Comparison of ENCODE assay signal across 7 cellular contexts in genomic region chr4:73653695-73654106, GRCh38. TPM values are rescaled to one million over a fixed set of nuclear protein-coding genes. Genes with fewer than 3 reads are reported as not detected.
DNase-seq lines count a peak whose midpoint lies in the region; ATAC-seq, FAIRE-seq and TF ChIP-seq lines count a peak whose summit lies in the region.

No MANE protein-coding gene starts in this region.

- no peak for TF ChIP-seq EP300 in tibial nerve (IDR thresholded peaks at IDR 0.05)

- H3K9ac ChIP-seq in keratinocyte (ENCODE audit: control insufficient read depth, extremely low read depth, insufficient read depth, low read length): no peak overlapping the region

- ATAC-seq in GM19395 (IDR thresholded peaks at IDR 0.05; ENCODE audit: unreplicated experiment) (peak; percentile 76), HG03442 (IDR thresholded peaks at IDR 0.05; ENCODE audit: unreplicated experiment) (peak; percentile 78)

- H3K4me1 ChIP-seq in keratinocyte (ENCODE audit: control insufficient read depth, extremely low read depth, insufficient read depth, low read length) (peaks cover 29% of the 10 kb centered on the region), tibial nerve (no peaks in the 10 kb centered on the region)

- dilution Hi-C loops in keratinocyte (cut with MboI; ENCODE audit: extremely low pct_ligation_motif_present, low sequenced_read_pairs): no loop called here

- DNase-seq in EH (ENCODE audit: low read depth) (peak; percentile 56), NCI-H510A (lab: John Stamatoyannopoulos, UW) (peak; percentile 74), astrocyte of the spinal cord (ENCODE audit: low read depth, low spot score) (peak; percentile 74), keratinocyte (ENCODE audit: low read depth, low spot score) (no peak), tibial nerve (ENCODE audit: low spot score in 2 of 2) (peak in 1 of 2 donors; percentile 11)

- peak; percentile 44 for FAIRE-seq in keratinocyte (lab: Jason Lieb, UNC)

- no peak overlapping the region for H3K4me2 ChIP-seq in keratinocyte (ENCODE audit: control insufficient read depth, extremely low read depth, insufficient read depth, low read depth, low read length)

- H3K27ac ChIP-seq in keratinocyte (ENCODE audit: control insufficient read depth, insufficient read depth, low read length): no peak overlapping the region
- no peak overlapping the region for H3K27ac ChIP-seq in tibial nerve

- in situ Hi-C loops in astrocyte of the spinal cord (cut with HindIII; ENCODE audit: low sequenced_read_pairs): loop anchor here (25.0 kb wide), 1 partner anchor 484 kb away; no protein-coding TSS in a partner anchor

- H3K9me1 ChIP-seq in keratinocyte (ENCODE audit: control insufficient read depth, extremely low read depth, insufficient read depth, low read length): no peaks in the 10 kb centered on the region

- 4 to 5% methylated on average over 7 of the region's 7 CpGs for WGBS in tibial nerve, 2 donors

- no peak for TF ChIP-seq POLR2A in tibial nerve (IDR thresholded peaks at IDR 0.05)

- no peaks in the 10 kb centered on the region for H4K20me1 ChIP-seq in keratinocyte (ENCODE audit: control insufficient read depth, extremely low read depth, insufficient read depth, low read length)

- no peaks in the 10 kb centered on the region for H3K27me3 ChIP-seq in keratinocyte (ENCODE audit: control insufficient read depth, extremely low read depth, insufficient read depth, low read length)
- H3K27me3 ChIP-seq in tibial nerve: no peaks in the 10 kb centered on the region

- TF ChIP-seq CTCF in astrocyte of the spinal cord (IDR thresholded peaks at IDR 0.05; ENCODE audit: low read depth, low read length) (peak; percentile 38), keratinocyte (optimal IDR thresholded peaks at IDR 0.05 in 1 of 3, IDR thresholded peaks at IDR 0.05 in 1 of 3, conservative IDR thresholded peaks at IDR 0.05 in 1 of 3; ENCODE audit: extremely low read depth in 1 of 3, insufficient read depth in 2 of 3, low read length in 3 of 3) (peak; percentile 49 to 75 (median 52)), tibial nerve (IDR thresholded peaks at IDR 0.05) (peak; percentile 25 to 62 (median 36))

- H3K4me3 ChIP-seq in astrocyte of the spinal cord (ENCODE audit: low read depth, low read length): no peak overlapping the region
- H3K4me3 ChIP-seq in keratinocyte (ENCODE audit: control insufficient read depth in 2 of 3, extremely low read depth in 1 of 3, insufficient read depth in 2 of 3, low read depth in 1 of 3, low read length in 3 of 3): no peak overlapping the region
- H3K4me3 ChIP-seq in tibial nerve: no peak overlapping the region

- H3K36me3 ChIP-seq in keratinocyte (ENCODE audit: control insufficient read depth in 2 of 2, extremely low read depth in 1 of 2, insufficient read depth in 2 of 2, low read length in 2 of 2) (no peaks in the 10 kb centered on the region), tibial nerve (no peaks in the 10 kb centered on the region)

- no peaks in the 10 kb centered on the region for H3K9me3 ChIP-seq in keratinocyte (ENCODE audit: control insufficient read depth, low read depth, low read length)
- H3K9me3 ChIP-seq in tibial nerve: no peaks in the 10 kb centered on the region

- H3K79me2 ChIP-seq in keratinocyte (ENCODE audit: control insufficient read depth, insufficient read depth, low read length): no peaks in the 10 kb centered on the region

- no peak overlapping the region for H2AFZ ChIP-seq in keratinocyte (ENCODE audit: control insufficient read depth, low read length)

RNA-seq across cellular contexts. Expression of gene RASSF6, which starts 33.5 kb away (rescaled TPM):
- 3.6 to 6.5 TPM (median 4.4 TPM) in 3 replicates for polyA plus RNA-seq in keratinocyte
- polyA plus RNA-seq in keratinocyte (2011; ENCODE audit: low read depth): 5.2 TPM
- 4.5 and 8.3 TPM in 2 replicates for polyA plus RNA-seq in keratinocyte (2011; cell fraction: cytosol; rRNA removed)
- polyA plus RNA-seq in keratinocyte (2011; cell fraction: nucleus; rRNA removed): 10.1 and 11.4 TPM in 2 replicates
- polyA plus RNA-seq in keratinocyte (2012; ENCODE audit: low replicate concordance): 3.5 and 3.6 TPM in 2 replicates
- polyA minus RNA-seq in keratinocyte: 2.8 to 3.6 TPM (median 3.4 TPM) in 3 replicates
- polyA minus RNA-seq in keratinocyte (2011; cell fraction: cytosol; rRNA and poly(A)+ RNA removed): 5.8 TPM
- 7.7 and 16.1 TPM in 2 replicates for polyA minus RNA-seq in keratinocyte (2011; cell fraction: nucleus; rRNA and poly(A)+ RNA removed)
- not detected for total RNA-seq in tibial nerve
